In genomic region chr12:88736031-88736430, GRCh38 we compare ENCODE assay signal across 35 cellular contexts.
"Had no signal": no experiment of that assay in that cellular context is flagged by ENCODE, and none has a peak within 500 bp of the region (broad histone marks: within the 10 kb centered on the region; RNA-seq: fewer than 3 reads in every experiment).

No MANE protein-coding gene starts in this region.

- DNase-seq: Kasumi-1, MG63, MM.1S, MV-4-11, NCI-H1048, NCI-H1092, NCI-H1092 treated with DMSO at 0.1 percent for 48 hours, NCI-H1105, NCI-H1105 treated with DMSO at 0.1 percent for 48 hours, NCI-H1417, NCI-H1417 treated with DMSO at 0.1 percent for 48 hours, NCI-H1436, NCI-H1436 treated with DMSO at 0.1 percent for 48 hours, NCI-H146, NCI-H1694, NCI-H1694 treated with DMSO at 0.1 percent for 48 hours, NCI-H187, NCI-H187 treated with DMSO at 0.1 percent for 48 hours, NCI-H1930, NCI-H2029, NCI-H2029 treated with DMSO at 0.1 percent for 48 hours, NCI-H2081, NCI-H2081 treated with DMSO at 0.1 percent for 48 hours, NCI-H2107, NCI-H2171, NCI-H2171 treated with DMSO at 0.1 percent for 48 hours, NCI-H2227 treated with DMSO at 0.1 percent for 48 hours, NCI-H226, NCI-H345, NCI-H446, NCI-H446 treated with DMSO at 0.1 percent for 48 hours, NCI-H510A, NCI-H510A treated with DMSO at 0.1 percent for 48 hours, NCI-H524, NCI-H524 treated with DMSO at 0.1 percent for 48 hours had no signal

- H3K27me3 ChIP-seq: MG63 had no signal

- H3K9me3 ChIP-seq: MG63 had no signal

- H3K4me3 ChIP-seq: MG63 had no signal

- H3K36me3 ChIP-seq: MG63 had no signal
